Comparison of ENCODE assay signal across 1 cellular context in genomic region chr13:39881887-39882286, GRCh38.
TF ChIP-seq lines count a peak whose summit lies in the region.

No MANE protein-coding gene starts in this region.

TF ChIP-seq in SK-N-SH, 30 proteins besides CTCF, POLR2A, EP300 and RAD21 (continued from another document):
- TF ChIP-seq IRF3 (IDR thresholded peaks at IDR 0.05; ENCODE audit: low read depth, low read length) (no peak), RXRA (IDR thresholded peaks at IDR 0.05; ENCODE audit: borderline replicate concordance, low read depth) (no peak), CHD2 (IDR thresholded peaks at IDR 0.05; ENCODE audit: low read length, partially characterized antibody) (no peak), PBX3 (IDR thresholded peaks at IDR 0.05) (peak; percentile 76), ELF1 (IDR thresholded peaks at IDR 0.05) (0 out of 2 replicates have a peak, but pooled peaks have one; percentile 27), NFIC (IDR thresholded peaks at IDR 0.05; ENCODE audit: borderline replicate concordance) (0 out of 2 replicates have a peak, but pooled peaks have one; percentile 31), SIN3A (IDR thresholded peaks at IDR 0.05; ENCODE audit: borderline replicate concordance, low read depth, low read length) (no peak), TAF1 (IDR thresholded peaks at IDR 0.05; ENCODE audit: borderline replicate concordance, low read depth, low read length) (no peak), GABPA (IDR thresholded peaks at IDR 0.05; ENCODE audit: low read depth) (no peak), JUND (IDR thresholded peaks at IDR 0.05) (peak; percentile 63)
